Comparison of ENCODE assay signal across 8 cellular contexts in the genomic region with DNA sequence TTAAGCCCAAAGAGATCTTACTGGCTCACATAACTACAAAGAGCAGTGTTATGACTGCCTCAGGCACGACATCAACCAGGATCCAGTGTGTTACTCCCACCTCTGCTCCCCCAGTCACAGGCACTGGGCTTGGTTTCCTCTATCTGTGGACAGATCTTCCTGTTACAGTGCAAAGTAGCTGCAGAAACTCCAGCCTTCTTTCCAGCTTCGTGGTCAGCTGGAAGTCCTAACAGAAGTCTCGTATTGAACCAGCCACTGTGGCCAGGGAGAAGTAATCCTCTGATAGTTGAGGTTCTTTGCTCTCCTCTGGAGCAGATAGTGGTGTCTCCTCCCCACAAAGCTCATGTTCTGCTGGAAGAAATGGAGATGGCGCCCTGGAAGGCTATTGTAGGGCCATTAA. TPM values are rescaled to one million over a fixed set of nuclear protein-coding genes. Genes with fewer than 3 reads are reported as not detected.
DNase-seq lines count a peak whose midpoint lies in the region; ATAC-seq, FAIRE-seq and TF ChIP-seq lines count a peak whose summit lies in the region.
"Not testable (repeated sequence)": the region's sequence is repeated elsewhere in the genome, so short reads cannot be mapped to it uniquely, and the experiment has no call there.

No MANE protein-coding gene starts in this region.

- not testable (repeated sequence) for H3K4me3 ChIP-seq in A549; GM23338; SJCRH30; left ventricle myocardium inferior; naive thymus-derived CD4-positive, alpha-beta T cell (ENCODE audit: low read length)

- H3K27ac ChIP-seq in A549 (0 out of 6 replicates have a peak overlapping the region, but pooled peaks of 1 of the 2 experiments have one; percentile 12), GM23338 (ENCODE audit: low read depth) (0 out of 2 replicates have a peak overlapping the region, but pooled peaks have one; percentile 72), SJCRH30 (peak overlapping the region; percentile 96), left ventricle myocardium inferior (replicated peaks) (peak overlapping the region; percentile 55)
- not testable (repeated sequence) for H3K27ac ChIP-seq in naive thymus-derived CD4-positive, alpha-beta T cell (ENCODE audit: low read depth, low read length)

- not testable (repeated sequence) for H3K4me1 ChIP-seq in A549; GM23338 (ENCODE audit: insufficient read depth)
- peaks cover 21% of the 10 kb centered on the region for H3K4me1 ChIP-seq in SJCRH30
- H3K4me1 ChIP-seq in left ventricle myocardium inferior = peaks cover 40% of the 10 kb centered on the region
- peaks cover 7 to 16% of the 10 kb centered on the region in 2 donors for H3K4me1 ChIP-seq in naive thymus-derived CD4-positive, alpha-beta T cell (ENCODE audit: control insufficient read depth in 2 of 2, insufficient read depth in 2 of 2, low read length in 2 of 2)

- H3K36me3 ChIP-seq in GM23338 (ENCODE audit: insufficient read depth) (peaks cover 20% of the 10 kb centered on the region), SJCRH30 (peaks cover 21% of the 10 kb centered on the region), left ventricle myocardium inferior (peaks cover 49% of the 10 kb centered on the region)
- peaks cover 0 to 25% (median 9%) of the 10 kb centered on the region in 3 experiments for H3K36me3 ChIP-seq in naive thymus-derived CD4-positive, alpha-beta T cell (ENCODE audit: control insufficient read depth in 2 of 3, insufficient read depth in 3 of 3, low read length in 3 of 3)

- POLR2A ChIA-PET in A549 (lab: Yijun Ruan, JAX); naive thymus-derived CD4-positive, alpha-beta T cell (lab: Charles Lee): not testable (repeated sequence)

- 95% methylated on average over 4 of the region's 4 CpGs for WGBS in A549 (ENCODE audit: missing lambda C conversion rate)

- peak; percentile 43 to 67 for ATAC-seq in A549
- not testable (repeated sequence) for ATAC-seq in GM23338; naive thymus-derived CD4-positive, alpha-beta T cell; stimulated activated memory B cell treated with anti-CD40 and anti-IgM and Interleukin-4, amounts not matched to agents 10 μg/mL and 1 μg/mL and 100 μg/mL, for 72 hours

- not testable (repeated sequence) for TF ChIP-seq RAD21 in A549 (conservative IDR thresholded peaks at IDR 0.05 in 1 of 2, IDR thresholded peaks at IDR 0.05 in 1 of 2)

- not testable (repeated sequence) for H3K4me3 Mint-ChIP-seq in GM23338; activated naive CD4-positive, alpha-beta T cell treated with anti-CD3 and anti-CD28 coated beads for 36 hours; naive thymus-derived CD4-positive, alpha-beta T cell; stimulated activated memory B cell treated with anti-CD40 and anti-IgM and Interleukin-4, amounts not matched to agents 10 μg/mL and 1 μg/mL and 100 μg/mL, for 72 hours

- not testable (repeated sequence) for H4K20me1 ChIP-seq in GM23338 (replicated peaks; ENCODE audit: insufficient read depth)

- FAIRE-seq in A549 (lab: Jason Lieb, UNC) = not testable (repeated sequence)

- not testable (repeated sequence) for H2AFZ ChIP-seq in GM23338

- H3K9me3 Mint-ChIP-seq in GM23338; activated naive CD4-positive, alpha-beta T cell treated with anti-CD3 and anti-CD28 coated beads for 36 hours; naive thymus-derived CD4-positive, alpha-beta T cell; stimulated activated memory B cell treated with anti-CD40 and anti-IgM and Interleukin-4, amounts not matched to agents 10 μg/mL and 1 μg/mL and 100 μg/mL, for 72 hours: not testable (repeated sequence)

- not testable (repeated sequence) for H3F3A ChIP-seq in GM23338 (replicated peaks; ENCODE audit: low read depth)

- not testable (repeated sequence) for H3K9me2 ChIP-seq in GM23338 (ENCODE audit: insufficient read depth)

- H3K27me3 ChIP-seq in GM23338 (ENCODE audit: insufficient read depth); SJCRH30; left ventricle myocardium inferior (ENCODE audit: low read depth); naive thymus-derived CD4-positive, alpha-beta T cell (ENCODE audit: control insufficient read depth in 2 of 2, insufficient read depth in 2 of 2, low read length in 2 of 2): not testable (repeated sequence)

- DNase-seq in A549 (ENCODE audit: low read depth in 1 of 2, low spot score in 1 of 2); GM23338 (ENCODE audit: low spot score); activated naive CD4-positive, alpha-beta T cell treated with anti-CD3 and anti-CD28 coated beads for 36 hours; left ventricle myocardium inferior; naive thymus-derived CD4-positive, alpha-beta T cell: not testable (repeated sequence)
- DNase-seq in SJCRH30 (peak; percentile 69 to 83), dermis microvascular lymphatic vessel endothelial cell (ENCODE audit: low read depth in 2 of 2) (peak; percentile 51 to 68)

- not testable (repeated sequence) for H3K27me3 Mint-ChIP-seq in GM23338 (ENCODE audit: insufficient read depth, low read depth, poor library complexity); activated naive CD4-positive, alpha-beta T cell treated with anti-CD3 and anti-CD28 coated beads for 36 hours (ENCODE audit: low read depth); naive thymus-derived CD4-positive, alpha-beta T cell; stimulated activated memory B cell treated with anti-CD40 and anti-IgM and Interleukin-4, amounts not matched to agents 10 μg/mL and 1 μg/mL and 100 μg/mL, for 72 hours

- not testable (repeated sequence) for TF ChIP-seq EP300 in A549 (IDR thresholded peaks at IDR 0.05)

- intact Hi-C loops in activated naive CD4-positive, alpha-beta T cell treated with anti-CD3 and anti-CD28 coated beads for 36 hours (cut with micrococcal nuclease) = loop anchor here (10.0 kb wide), 1 partner anchor 628 kb away; the partner anchor contains the start of gene MARF1
- intact Hi-C loops in left ventricle myocardium inferior (cut with micrococcal nuclease); naive thymus-derived CD4-positive, alpha-beta T cell (cut with micrococcal nuclease): not testable (repeated sequence)

- peak overlapping the region; percentile 11; the same call in 1 of the 2 replicates for H3K27ac Mint-ChIP-seq in GM23338
- peak overlapping the region; percentile 34 for H3K27ac Mint-ChIP-seq in activated naive CD4-positive, alpha-beta T cell treated with anti-CD3 and anti-CD28 coated beads for 36 hours
- peak overlapping the region; percentile 46 to 99 (median 81) for H3K27ac Mint-ChIP-seq in naive thymus-derived CD4-positive, alpha-beta T cell
- peak overlapping the region; percentile 28 for H3K27ac Mint-ChIP-seq in stimulated activated memory B cell treated with anti-CD40 and anti-IgM and Interleukin-4, amounts not matched to agents 10 μg/mL and 1 μg/mL and 100 μg/mL, for 72 hours

- not testable (repeated sequence) for H3K79me2 ChIP-seq in GM23338 (replicated peaks; ENCODE audit: insufficient read depth)

- H3K36me3 Mint-ChIP-seq in GM23338 (ENCODE audit: low read depth) = peaks cover 53% of the 10 kb centered on the region
- H3K36me3 Mint-ChIP-seq in activated naive CD4-positive, alpha-beta T cell treated with anti-CD3 and anti-CD28 coated beads for 36 hours (ENCODE audit: low read depth) = peaks cover 24% of the 10 kb centered on the region
- peaks cover 0 to 28% (median 15%) of the 10 kb centered on the region in 5 donors for H3K36me3 Mint-ChIP-seq in naive thymus-derived CD4-positive, alpha-beta T cell
- H3K36me3 Mint-ChIP-seq in stimulated activated memory B cell treated with anti-CD40 and anti-IgM and Interleukin-4, amounts not matched to agents 10 μg/mL and 1 μg/mL and 100 μg/mL, for 72 hours = peaks cover 24% of the 10 kb centered on the region

- not testable (repeated sequence) for H3K4me2 ChIP-seq in A549, GM23338

- H3K4me1 Mint-ChIP-seq in GM23338 = not testable (repeated sequence)
- peaks cover 25% of the 10 kb centered on the region for H3K4me1 Mint-ChIP-seq in activated naive CD4-positive, alpha-beta T cell treated with anti-CD3 and anti-CD28 coated beads for 36 hours (ENCODE audit: low read depth)
- peaks cover 0 to 47% (median 27%) of the 10 kb centered on the region in 7 donors for H3K4me1 Mint-ChIP-seq in naive thymus-derived CD4-positive, alpha-beta T cell
- peaks cover 18% of the 10 kb centered on the region for H3K4me1 Mint-ChIP-seq in stimulated activated memory B cell treated with anti-CD40 and anti-IgM and Interleukin-4, amounts not matched to agents 10 μg/mL and 1 μg/mL and 100 μg/mL, for 72 hours

- not testable (repeated sequence) for TF ChIP-seq POLR2A in A549 (IDR thresholded peaks at IDR 0.05; ENCODE audit: low read length)

- not testable (repeated sequence) for H3K9me3 ChIP-seq in A549; SJCRH30 (replicated peaks); left ventricle myocardium inferior (replicated peaks); naive thymus-derived CD4-positive, alpha-beta T cell (ENCODE audit: control insufficient read depth in 2 of 3, low read length in 3 of 3)

- CTCF ChIA-PET in A549 (lab: Yijun Ruan, JAX); activated naive CD4-positive, alpha-beta T cell treated with anti-CD3 and anti-CD28 coated beads for 36 hours (lab: Charles Lee): not testable (repeated sequence)
- CTCF ChIA-PET in naive thymus-derived CD4-positive, alpha-beta T cell (lab: Charles Lee) = interaction anchor here (0.6 kb wide), 1 partner anchor 36 kb away, joined by 7 read pairs; no protein-coding TSS in a partner anchor

- TF ChIP-seq CTCF in A549 (IDR thresholded peaks at IDR 0.05); GM23338 (conservative IDR thresholded peaks at IDR 0.05; ENCODE audit: low read depth in 2 of 2); left ventricle myocardium inferior (IDR thresholded peaks at IDR 0.05; ENCODE audit: borderline replicate concordance): not testable (repeated sequence)

RNA-seq across cellular contexts. Expression of gene NTAN1, which starts 39.5 kb away (rescaled TPM):
- polyA plus RNA-seq in A549 (2011; rRNA removed) (44.1 and 48.2 TPM in 2 replicates), A549 (2017; fragmentation: RNase III; extraction: RNeasy Plus Mini Kit Qiagen cat#74134 plus additional on column Dnase treatment) (38.8 to 45.5 TPM (median 42.1 TPM) in 3 replicates), GM23338 (2016; fragmentation: Nextera tagmentation; extraction: Ambion mirVana) (51.0 and 53.4 TPM in 2 replicates)
- 31.4 and 36.2 TPM in 2 replicates for polyA plus RNA-seq in A549 (2012; cell fraction: cytosol; rRNA removed)
- polyA plus RNA-seq in A549 (2012; cell fraction: nucleus; rRNA removed) = 12.1 and 16.7 TPM in 2 replicates
- 54.8 and 70.2 TPM in 2 replicates for polyA minus RNA-seq in A549 (2011; rRNA and poly(A)+ RNA removed)
- 31.4 and 39.4 TPM in 2 replicates for total RNA-seq in GM23338 (2014; rRNA removed; shearing (Covaris generic))
- 34.2 and 36.4 TPM in 2 replicates for total RNA-seq in SJCRH30 (2014; rRNA removed; shearing (Covaris generic))
- 10 to 100 TPM; 30.0 to 36.1 TPM for total RNA-seq in activated naive CD4-positive, alpha-beta T cell treated with anti-CD3 and anti-CD28 coated beads for 36 hours
- total RNA-seq in dermis microvascular lymphatic vessel endothelial cell (150 and 228 TPM in 2 replicates), left ventricle myocardium inferior (17.9 TPM)
- 10 to 100 TPM; 26.1 to 39.2 (median 28.7) TPM for total RNA-seq in naive thymus-derived CD4-positive, alpha-beta T cell
- 10 to 100 TPM; 50.3 to 54.0 TPM for polyA plus RNA-seq in naive thymus-derived CD4-positive, alpha-beta T cell

RNA-seq across cellular contexts. Expression of gene PDXDC1, which starts 41.5 kb away (rescaled TPM):
- polyA plus RNA-seq in A549 (2011; rRNA removed) (73.9 and 97.2 TPM in 2 replicates), A549 (2017; fragmentation: RNase III; extraction: RNeasy Plus Mini Kit Qiagen cat#74134 plus additional on column Dnase treatment) (71.4 to 78.2 TPM (median 71.7 TPM) in 3 replicates), GM23338 (2016; fragmentation: Nextera tagmentation; extraction: Ambion mirVana) (39.0 and 40.0 TPM in 2 replicates)
- polyA plus RNA-seq in A549 (2012; cell fraction: cytosol; rRNA removed) = 34.3 and 40.0 TPM in 2 replicates
- 31.9 and 52.8 TPM in 2 replicates for polyA plus RNA-seq in A549 (2012; cell fraction: nucleus; rRNA removed)
- polyA minus RNA-seq in A549 (2011; rRNA and poly(A)+ RNA removed) = 82.8 and 95.5 TPM in 2 replicates
- total RNA-seq in GM23338 (2014; rRNA removed; shearing (Covaris generic)) = 86.1 and 91.6 TPM in 2 replicates
- total RNA-seq in SJCRH30 (2014; rRNA removed; shearing (Covaris generic)) = 37.5 and 48.7 TPM in 2 replicates
- total RNA-seq in activated naive CD4-positive, alpha-beta T cell treated with anti-CD3 and anti-CD28 coated beads for 36 hours = 10 to 100 TPM; 52.6 to 53.9 TPM
- total RNA-seq in dermis microvascular lymphatic vessel endothelial cell (79.7 and 113 TPM in 2 replicates), left ventricle myocardium inferior (71.4 TPM)
- 10 to 100 TPM; 50.6 to 79.4 (median 54.9) TPM for total RNA-seq in naive thymus-derived CD4-positive, alpha-beta T cell
- 10 to 100 TPM; 28.6 to 44.5 TPM for polyA plus RNA-seq in naive thymus-derived CD4-positive, alpha-beta T cell

Comparison
In these comparisons a context has a peak if more than half of its experiments do, and no peak if none do; other contexts are left out.
1. H3K27ac Mint-ChIP-seq: peak in every context shown above with its lines; median percentile 81 in naive thymus-derived CD4-positive, alpha-beta T cell; 34 in activated naive CD4-positive, alpha-beta T cell treated with anti-CD3 and anti-CD28 coated beads for 36 hours; 28 in stimulated activated memory B cell treated with anti-CD40 and anti-IgM and Interleukin-4, amounts not matched to agents 10 μg/mL and 1 μg/mL and 100 μg/mL, for 72 hours; 11 in GM23338.